Comparison of ENCODE assay signal across 19 cellular contexts in the genomic region with DNA sequence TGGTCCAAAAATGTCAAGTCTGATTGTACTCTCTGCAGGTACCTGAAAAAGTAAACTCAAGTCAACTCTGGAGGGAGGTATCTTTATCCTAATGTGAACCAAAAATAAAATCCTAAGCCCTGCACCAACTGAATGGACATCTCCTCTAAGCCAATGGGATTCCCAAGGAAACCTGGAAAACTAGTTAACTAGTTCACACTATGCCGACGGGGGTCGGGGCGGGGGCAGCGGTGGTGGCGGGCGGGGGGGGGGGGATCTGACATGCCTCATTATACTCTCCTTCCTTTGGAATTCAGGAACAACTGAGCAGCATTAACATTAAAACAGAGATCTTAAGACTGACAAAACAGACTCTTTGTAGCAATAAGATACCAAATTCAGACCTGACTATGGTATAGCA.
DNase-seq lines count a peak whose midpoint lies in the region; ATAC-seq and TF ChIP-seq lines count a peak whose summit lies in the region.
"Had no signal": no experiment of that assay in that cellular context is flagged by ENCODE, and none has a peak within 500 bp of the region (broad histone marks: within the 10 kb centered on the region; RNA-seq: fewer than 3 reads in every experiment).

No MANE protein-coding gene starts in this region.

- H3K4me2 ChIP-seq in H9 (ENCODE audit: insufficient read depth, insufficient read length, low read length), result no peak overlapping the region
- H3K4me2 ChIP-seq in MM.1S (ENCODE audit: low read depth, low read length), result peak overlapping the region; percentile 1; the same call in 1 of the 2 replicates
- H3K4me2 ChIP-seq: BLaER1 treated with 17β-estradiol and CSF1 and Interleukin-3, amounts not matched to agents 10 nM and 100 nM had no signal

- H3K23me2 ChIP-seq in H9 (ENCODE audit: insufficient read length, low read depth, low read length, poor library complexity, severe bottlenecking), result no peaks in the 10 kb centered on the region

- no peaks in the 10 kb centered on the region for H4K20me1 ChIP-seq in H9 (ENCODE audit: control insufficient read depth, insufficient read depth, insufficient read length)
- no peaks in the 10 kb centered on the region for H4K20me1 ChIP-seq in MM.1S (ENCODE audit: insufficient read depth, low read length)
- H4K20me1 ChIP-seq: BLaER1 treated with 17β-estradiol and CSF1 and Interleukin-3, amounts not matched to agents 10 nM and 100 nM had no signal

- no peak overlapping the region for H4K5ac ChIP-seq in H9 (ENCODE audit: insufficient read length, low read depth, low read length)

- no peak overlapping the region for H3K4ac ChIP-seq in H9 (ENCODE audit: low read depth, low read length)

- no peak overlapping the region for H2BK15ac ChIP-seq in H9 (ENCODE audit: low read depth, low read length)

- TF ChIP-seq CTCF in H9 (conservative IDR thresholded peaks at IDR 0.05) (no peak), MM.1S (IDR thresholded peaks at IDR 0.05; ENCODE audit: low read length) (no peak), WTC11 (IDR thresholded peaks at IDR 0.05) (no peak), gastrocnemius medialis (IDR thresholded peaks at IDR 0.05 in 4 of 5, conservative IDR thresholded peaks at IDR 0.05 in 1 of 5) (no peak)

- H3K27ac Mint-ChIP-seq in H9, result peak overlapping the region in 1 of 3 experiments; percentile 52; a peak in 3 of 7 replicates
- no peak overlapping the region; the same call in 1 of the 2 replicates for H3K27ac Mint-ChIP-seq in WTC11
- H3K27ac Mint-ChIP-seq in stimulated activated naive B cell treated with anti-CD40 and anti-IgM and Interleukin-4, amounts not matched to agents 10 μg/mL and 1 μg/mL and 100 μg/mL, for 72 hours, result no peak overlapping the region
- H3K27ac Mint-ChIP-seq: B cell; CD8-positive, alpha-beta T cell had no signal

- H3K27me3 Mint-ChIP-seq in H9 (ENCODE audit: low read depth), result no peaks in the 10 kb centered on the region; the same call in 1 of the 2 replicates
- peaks cover 2% of the 10 kb centered on the region; the same call in 1 of the 2 replicates for H3K27me3 Mint-ChIP-seq in WTC11 (ENCODE audit: low read depth)
- H3K27me3 Mint-ChIP-seq in stimulated activated naive B cell treated with anti-CD40 and anti-IgM and Interleukin-4, amounts not matched to agents 10 μg/mL and 1 μg/mL and 100 μg/mL, for 72 hours, result no peaks in the 10 kb centered on the region
- H3K27me3 Mint-ChIP-seq: B cell had no signal

- H2BK5ac ChIP-seq in H9 (ENCODE audit: insufficient read length, low read length), result no peak overlapping the region

- H3K79me1 ChIP-seq in H9 (ENCODE audit: insufficient read depth, low read depth, low read length, poor library complexity, severe bottlenecking), result no peaks in the 10 kb centered on the region

- H3K14ac ChIP-seq in H9 (ENCODE audit: insufficient read depth, low read length), result no peak overlapping the region

- H2AFZ ChIP-seq in H9 (ENCODE audit: low read length) (no peak overlapping the region), MM.1S (ENCODE audit: low read length) (no peak overlapping the region)
- H2AFZ ChIP-seq: GM23248 had no signal

- H3K27ac ChIP-seq in H9 (ENCODE audit: insufficient read length, low read depth, low read length) (no peak overlapping the region), MM.1S (ENCODE audit: low read length) (no peak overlapping the region), gastrocnemius medialis (no peak overlapping the region)
- H3K27ac ChIP-seq: BLaER1 treated with 17β-estradiol and CSF1 and Interleukin-3, amounts not matched to agents 10 nM and 100 nM; GM23248 had no signal

- no peak overlapping the region for H3K4me3 ChIP-seq in MM.1S (ENCODE audit: low read length)
- no peak overlapping the region for H3K4me3 ChIP-seq in gastrocnemius medialis
- H3K4me3 ChIP-seq: BLaER1 treated with 17β-estradiol and CSF1 and Interleukin-3, amounts not matched to agents 10 nM and 100 nM; GM23248; HAP-1; K562 had no signal

- peak; percentile 75 for ATAC-seq in WTC11
- no peak for ATAC-seq in stimulated activated naive B cell treated with anti-CD40 and anti-IgM and Interleukin-4, amounts not matched to agents 10 μg/mL and 1 μg/mL and 100 μg/mL, for 72 hours (replicated peaks)
- ATAC-seq in GM18858 (IDR thresholded peaks at IDR 0.05; ENCODE audit: unreplicated experiment), result no peak
- no peak for ATAC-seq in gastrocnemius medialis
- ATAC-seq: CD8-positive, alpha-beta T cell; K562 had no signal

- POLR2A ChIA-PET in WTC11 (lab: Charles Lee), result no interaction called here

- H3K27me3 ChIP-seq in H9 (ENCODE audit: insufficient read depth, low read length), result no peaks in the 10 kb centered on the region
- H3K27me3 ChIP-seq in MM.1S (replicated peaks; ENCODE audit: insufficient read depth, low read length), result no peaks in the 10 kb centered on the region
- H3K27me3 ChIP-seq in gastrocnemius medialis, result no peaks in the 10 kb centered on the region
- H3K27me3 ChIP-seq: BLaER1 treated with 17β-estradiol and CSF1 and Interleukin-3, amounts not matched to agents 10 nM and 100 nM had no signal

- no peak overlapping the region for H3K23ac ChIP-seq in H9 (ENCODE audit: insufficient read length, low read depth, low read length)

- no peak overlapping the region for H3K56ac ChIP-seq in H9 (ENCODE audit: insufficient read length, low read depth, low read length)

- H3F3A ChIP-seq in MM.1S (ENCODE audit: insufficient read depth, low read length), result peaks cover 39% of the 10 kb centered on the region

- H3K9ac ChIP-seq in H9 (ENCODE audit: extremely low read depth, insufficient read length, low read length), result no peak overlapping the region
- H3K9ac ChIP-seq in MM.1S (ENCODE audit: low read length), result no peak overlapping the region
- H3K9ac ChIP-seq: BLaER1 treated with 17β-estradiol and CSF1 and Interleukin-3, amounts not matched to agents 10 nM and 100 nM; GM23248 had no signal

- H3K9me3 Mint-ChIP-seq in H9 (peaks cover 26 to 37% of the 10 kb centered on the region in 2 experiments), WTC11 (peaks cover 28% of the 10 kb centered on the region)
- peaks cover 4 to 6% of the 10 kb centered on the region in 2 donors for H3K9me3 Mint-ChIP-seq in stimulated activated naive B cell treated with anti-CD40 and anti-IgM and Interleukin-4, amounts not matched to agents 10 μg/mL and 1 μg/mL and 100 μg/mL, for 72 hours

- H3K9me3 ChIP-seq in H9 (ENCODE audit: control insufficient read depth, low read depth, low read length) (no peaks in the 10 kb centered on the region), MM.1S (replicated peaks; ENCODE audit: insufficient read depth, low read length) (no peaks in the 10 kb centered on the region), gastrocnemius medialis (no peaks in the 10 kb centered on the region)
- H3K9me3 ChIP-seq: HAP-1 had no signal

- H3K36me3 ChIP-seq in MM.1S (replicated peaks; ENCODE audit: insufficient read depth, low read length) (0 out of 2 replicates have a peak, but pooled peaks cover 2% of the 10 kb centered on the region), gastrocnemius medialis (no peaks in the 10 kb centered on the region)
- H3K36me3 ChIP-seq: BLaER1 treated with 17β-estradiol and CSF1 and Interleukin-3, amounts not matched to agents 10 nM and 100 nM; HAP-1 had no signal

- peaks cover 14 to 31% (median 15%) of the 10 kb centered on the region in 3 experiments for H3K36me3 Mint-ChIP-seq in H9 (ENCODE audit: insufficient read depth in 1 of 3, low read depth in 3 of 3)
- peaks cover 25% of the 10 kb centered on the region for H3K36me3 Mint-ChIP-seq in WTC11
- no peaks in the 10 kb centered on the region for H3K36me3 Mint-ChIP-seq in stimulated activated naive B cell treated with anti-CD40 and anti-IgM and Interleukin-4, amounts not matched to agents 10 μg/mL and 1 μg/mL and 100 μg/mL, for 72 hours
- H3K36me3 Mint-ChIP-seq: CD8-positive, alpha-beta T cell had no signal

- H3K4me3 Mint-ChIP-seq in H9, result no peak overlapping the region
- no peak overlapping the region for H3K4me3 Mint-ChIP-seq in WTC11
- H3K4me3 Mint-ChIP-seq in stimulated activated naive B cell treated with anti-CD40 and anti-IgM and Interleukin-4, amounts not matched to agents 10 μg/mL and 1 μg/mL and 100 μg/mL, for 72 hours, result no peak overlapping the region
- H3K4me3 Mint-ChIP-seq: B cell; CD8-positive, alpha-beta T cell had no signal

- no CpG with 5 or more reads among the region's 7 CpGs for WGBS in H9 (ENCODE audit: extremely low coverage, insufficient read length, low lambda C conversion rate)

- no peak overlapping the region for H4K8ac ChIP-seq in H9 (replicated peaks; ENCODE audit: insufficient read length, low read depth, low read length)

- H3T11ph ChIP-seq in H9 (ENCODE audit: low read length), result no peak overlapping the region

- CTCF ChIA-PET in WTC11 (lab: Charles Lee), result interaction anchor here (1.0 kb wide), 1 partner anchor 118 kb away, joined by 3 read pairs; no protein-coding TSS in a partner anchor

- no peaks in the 10 kb centered on the region for H3K79me2 ChIP-seq in H9 (ENCODE audit: insufficient read depth, low read length)
- no peaks in the 10 kb centered on the region for H3K79me2 ChIP-seq in MM.1S (ENCODE audit: low read length)

- DNase-seq in H9 (peak; percentile 45), MM.1S (no peak), WTC11 (ENCODE audit: low spot score) (no peak), iPS-NIHi11 (ENCODE audit: low spot score) (peak; percentile 54), gastrocnemius medialis (no peak), HPDE6-E6E7 (ENCODE audit: extremely low spot score) (no peak)
- DNase-seq in stimulated activated naive B cell treated with anti-CD40 and anti-IgM and Interleukin-4, amounts not matched to agents 10 μg/mL and 1 μg/mL and 100 μg/mL, for 72 hours, result no peak
- DNase-seq: Calu3; CD8-positive, alpha-beta T cell; DMS79 treated with DMSO at 0.1 percent for 48 hours; GF-D8; GM23248; IMR-90; Karpas-422 had no signal

- no peak overlapping the region for H2AK5ac ChIP-seq in H9 (ENCODE audit: insufficient read length, low read length)

- no peak overlapping the region for H3K18ac ChIP-seq in H9 (ENCODE audit: insufficient read length, low read depth, low read length)

- no peak overlapping the region for H2BK120ac ChIP-seq in H9 (ENCODE audit: low read depth, low read length, poor library complexity, severe bottlenecking)

- in situ Hi-C loops in gastrocnemius medialis (cut with MboI; ENCODE audit: low sequenced_read_pairs in 4 of 4), result no loop called here

- TF ChIP-seq POLR2A in gastrocnemius medialis (IDR thresholded peaks at IDR 0.05), result no peak

- intact Hi-C loops in gastrocnemius medialis (cut with DNase I; ENCODE audit: low total_unique reads), result no loop called here

- H4K91ac ChIP-seq in H9 (ENCODE audit: insufficient read length, low read depth, low read length), result no peak overlapping the region

- no peaks in the 10 kb centered on the region for H3K9me2 ChIP-seq in MM.1S (replicated peaks; ENCODE audit: insufficient read depth, low read length)

- H3K4me1 Mint-ChIP-seq in H9 (peaks cover 34 to 41% of the 10 kb centered on the region in 2 experiments), WTC11 (peaks cover 39% of the 10 kb centered on the region)
- no peaks in the 10 kb centered on the region for H3K4me1 Mint-ChIP-seq in stimulated activated naive B cell treated with anti-CD40 and anti-IgM and Interleukin-4, amounts not matched to agents 10 μg/mL and 1 μg/mL and 100 μg/mL, for 72 hours
- H3K4me1 Mint-ChIP-seq: B cell had no signal

- H2BK12ac ChIP-seq in H9 (ENCODE audit: insufficient read length, low read depth, low read length), result no peak overlapping the region

- H3K4me1 ChIP-seq in H9 (ENCODE audit: insufficient read depth, low read length) (no peaks in the 10 kb centered on the region; the same call in 1 of the 2 replicates), MM.1S (ENCODE audit: low read length) (peaks cover 42% of the 10 kb centered on the region), gastrocnemius medialis (no peaks in the 10 kb centered on the region)
- H3K4me1 ChIP-seq: BLaER1 treated with 17β-estradiol and CSF1 and Interleukin-3, amounts not matched to agents 10 nM and 100 nM; HAP-1 had no signal

- no peak overlapping the region for H2BK20ac ChIP-seq in H9 (ENCODE audit: low read depth, low read length, poor library complexity, severe bottlenecking)

Comparison
In these comparisons a context has a peak if more than half of its experiments do, and no peak if none do; other contexts are left out.
1. DNase-seq: peak in H9 (single experiment) and iPS-NIHi11 (single experiment); none in MM.1S (single experiment), WTC11 (single experiment), stimulated activated naive B cell treated with anti-CD40 and anti-IgM and Interleukin-4, amounts not matched to agents 10 μg/mL and 1 μg/mL and 100 μg/mL, for 72 hours (single experiment), gastrocnemius medialis (0 of 2) and HPDE6-E6E7 (single experiment).